ENCODE assay signal across 20 cellular contexts in the genomic region with DNA sequence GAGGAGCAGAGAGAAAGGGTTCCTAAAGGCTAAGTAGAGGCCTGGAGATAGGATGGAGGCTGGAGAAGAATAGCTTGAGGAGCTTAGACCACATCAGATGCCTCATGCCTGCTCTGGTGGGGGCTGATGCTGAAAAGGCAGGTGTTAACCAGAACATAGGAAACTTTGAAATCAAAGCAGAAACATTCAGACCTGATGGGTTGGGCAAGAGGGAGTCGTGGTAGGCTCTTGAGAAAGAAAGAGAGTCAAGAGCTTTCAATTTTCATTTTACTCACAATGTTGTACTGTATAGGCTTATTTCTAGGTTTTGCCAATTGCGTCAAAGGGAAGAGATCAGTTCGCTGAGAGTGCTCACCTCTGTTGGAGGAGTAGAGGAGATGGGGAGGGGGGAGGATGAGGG.
A peak's percentile ranks its signal among the peaks of the same experiment; 100 is the strongest.
DNase-seq lines count a peak whose midpoint lies in the region; ATAC-seq and TF ChIP-seq lines count a peak whose summit lies in the region.
"Had no signal": no experiment of that assay in that cellular context is flagged by ENCODE, and none has a peak within 500 bp of the region (broad histone marks: within the 10 kb centered on the region; RNA-seq: fewer than 3 reads in every experiment).

No MANE protein-coding gene starts in this region.

- H3K18ac ChIP-seq in mesenchymal stem cell (ENCODE audit: low read depth in 1 of 2, low read length in 2 of 2) = no peak overlapping the region

- H3K14ac ChIP-seq in mesenchymal stem cell (ENCODE audit: low read length in 2 of 2) = no peak overlapping the region

- peak overlapping the region in 1 of 2 experiments; percentile 21 for H2BK12ac ChIP-seq in mesenchymal stem cell (ENCODE audit: low read length in 2 of 2)

- H3K79me2 ChIP-seq in ACC112 (ENCODE audit: control insufficient read depth, insufficient read depth, low read length, unreplicated experiment) = no peaks in the 10 kb centered on the region
- H3K79me2 ChIP-seq in GM23338 (replicated peaks; ENCODE audit: insufficient read depth) = no peaks in the 10 kb centered on the region

- H2BK120ac ChIP-seq in mesenchymal stem cell (ENCODE audit: low read depth, low read length) = no peak overlapping the region

- no peaks in the 10 kb centered on the region for H3F3A ChIP-seq in GM23338 (replicated peaks; ENCODE audit: low read depth)

- H3K27me3 ChIP-seq in ACC112 (ENCODE audit: insufficient read depth, low read length) = no peaks in the 10 kb centered on the region
- H3K27me3 ChIP-seq in GM23338 (ENCODE audit: insufficient read depth) = no peaks in the 10 kb centered on the region
- no peaks in the 10 kb centered on the region for H3K27me3 ChIP-seq in RWPE2 (ENCODE audit: insufficient read depth, poor library complexity, severe bottlenecking)
- no peaks in the 10 kb centered on the region for H3K27me3 ChIP-seq in mesenchymal stem cell (ENCODE audit: control insufficient read depth in 1 of 2, insufficient read depth in 1 of 2, low read length in 2 of 2)

- DNase-seq in GM23338 (ENCODE audit: low spot score) = no peak
- no peak for DNase-seq in RWPE2 (ENCODE audit: low spot score)
- no peak for DNase-seq in mesenchymal stem cell
- DNase-seq in activated naive CD4-positive, alpha-beta T cell treated with anti-CD3 and anti-CD28 coated beads, Interleukin-2, amount 50 U/mL, for 16 hours = no peak
- DNase-seq: CD4-positive, alpha-beta T cell; DMS79; GDM1; KBM-7; NCI-H1092; NCI-H2107; NCI-H226; NCI-H526 treated with DMSO at 0.1 percent for 48 hours had no signal

- no peaks in the 10 kb centered on the region for H3K4me1 Mint-ChIP-seq in GM23338
- H3K4me1 Mint-ChIP-seq: B cell had no signal

- no peak overlapping the region for H3K4me3 Mint-ChIP-seq in GM23338
- H3K4me3 Mint-ChIP-seq: B cell; CD4-positive, alpha-beta T cell had no signal

- H4K8ac ChIP-seq in mesenchymal stem cell (ENCODE audit: low read length) = no peak overlapping the region

- no peaks in the 10 kb centered on the region for H3K79me1 ChIP-seq in mesenchymal stem cell (replicated peaks; ENCODE audit: low read length, poor library complexity, severe bottlenecking)

- peaks cover 8% of the 10 kb centered on the region for H3K27me3 Mint-ChIP-seq in GM23338 (ENCODE audit: insufficient read depth, low read depth, poor library complexity)
- H3K27me3 Mint-ChIP-seq: B cell; CD4-positive, alpha-beta T cell had no signal

- no peak overlapping the region for H2BK15ac ChIP-seq in mesenchymal stem cell (ENCODE audit: low read depth, poor library complexity, severe bottlenecking)

- H2AFZ ChIP-seq in ACC112 (ENCODE audit: low read length, unreplicated experiment) (peak overlapping the region; percentile 37), GM23338 (peak overlapping the region; percentile 52; the same call in 1 of the 2 replicates), mesenchymal stem cell (ENCODE audit: low read depth, low read length) (no peak overlapping the region)

- no peak overlapping the region for H2AK5ac ChIP-seq in mesenchymal stem cell (ENCODE audit: low read length, severe bottlenecking)

- no peak overlapping the region for H3K4ac ChIP-seq in mesenchymal stem cell (ENCODE audit: low read depth in 1 of 2, low read length in 2 of 2)

- 98% methylated on average over 3 of the region's 3 CpGs for WGBS in mesenchymal stem cell

- H3K23ac ChIP-seq in mesenchymal stem cell (ENCODE audit: low read length in 2 of 2) = no peak overlapping the region

- H3K36me3 ChIP-seq in ACC112 (ENCODE audit: insufficient read depth, low read length) (no peaks in the 10 kb centered on the region), GM23338 (ENCODE audit: insufficient read depth) (no peaks in the 10 kb centered on the region), RWPE2 (ENCODE audit: low read depth) (no peaks in the 10 kb centered on the region), mesenchymal stem cell (ENCODE audit: control insufficient read depth in 1 of 2, insufficient read depth in 2 of 2, low read depth in 1 of 2, low read length in 2 of 2) (no peaks in the 10 kb centered on the region)
- H3K36me3 ChIP-seq: HAP-1 had no signal

- no peak overlapping the region for H3K4me2 ChIP-seq in GM23338
- H3K4me2 ChIP-seq in mesenchymal stem cell (ENCODE audit: low read length, poor library complexity, severe bottlenecking) = no peak overlapping the region

- no peaks in the 10 kb centered on the region for H4K20me1 ChIP-seq in GM23338 (replicated peaks; ENCODE audit: insufficient read depth)

- ATAC-seq in GM23338 (no peak), RWPE2 (ENCODE audit: low read depth) (no peak), HG03442 (IDR thresholded peaks at IDR 0.05; ENCODE audit: unreplicated experiment) (no peak), HG02981 (IDR thresholded peaks at IDR 0.05; ENCODE audit: unreplicated experiment) (no peak), HG02571 (IDR thresholded peaks at IDR 0.05; ENCODE audit: unreplicated experiment) (no peak)
- ATAC-seq: Panc1 had no signal

- no peak overlapping the region for H4K91ac ChIP-seq in mesenchymal stem cell (ENCODE audit: low read length)

- H2BK5ac ChIP-seq in mesenchymal stem cell (ENCODE audit: low read depth, low read length, poor library complexity, severe bottlenecking) = no peak overlapping the region

- TF ChIP-seq CTCF in GM23338 (conservative IDR thresholded peaks at IDR 0.05; ENCODE audit: low read depth in 2 of 2) (no peak), RWPE2 (IDR thresholded peaks at IDR 0.05; ENCODE audit: poor library complexity, severe bottlenecking) (no peak)

- peaks cover 9% of the 10 kb centered on the region for H3K9me2 ChIP-seq in GM23338 (ENCODE audit: insufficient read depth)

- H3K27ac Mint-ChIP-seq in GM23338 = no peak overlapping the region
- H3K27ac Mint-ChIP-seq: B cell; CD4-positive, alpha-beta T cell had no signal

- peak overlapping the region; percentile 62 for H3K9ac ChIP-seq in mesenchymal stem cell (ENCODE audit: low read length)

- H3K27ac ChIP-seq in ACC112 (ENCODE audit: low read depth, low read length) (peak overlapping the region; percentile 86), GM23338 (ENCODE audit: low read depth) (no peak overlapping the region), RWPE2 (ENCODE audit: poor library complexity, severe bottlenecking) (peak overlapping the region; percentile 44), mesenchymal stem cell (ENCODE audit: low read length, poor library complexity, severe bottlenecking) (no peak overlapping the region)
- H3K27ac ChIP-seq: HL-60 had no signal

- no peaks in the 10 kb centered on the region for H3K36me3 Mint-ChIP-seq in GM23338 (ENCODE audit: low read depth)

- H3K9me3 ChIP-seq in RWPE2 (ENCODE audit: severe bottlenecking) (no peaks in the 10 kb centered on the region), mesenchymal stem cell (ENCODE audit: control insufficient read depth, low read length) (no peaks in the 10 kb centered on the region)
- H3K9me3 ChIP-seq: HAP-1 had no signal

- no peaks in the 10 kb centered on the region for H3K9me3 Mint-ChIP-seq in GM23338

- H3K4me1 ChIP-seq in ACC112 (ENCODE audit: control insufficient read depth, insufficient read depth, low read length, unreplicated experiment) = peaks cover 12% of the 10 kb centered on the region
- no peaks in the 10 kb centered on the region for H3K4me1 ChIP-seq in GM23338 (ENCODE audit: insufficient read depth)
- H3K4me1 ChIP-seq in RWPE2 (ENCODE audit: insufficient read depth, poor library complexity, severe bottlenecking) = peaks cover 26% of the 10 kb centered on the region
- H3K4me1 ChIP-seq in mesenchymal stem cell (ENCODE audit: control insufficient read depth, insufficient read depth, low read depth, low read length) = peaks cover 3% of the 10 kb centered on the region

- H3K4me3 ChIP-seq in ACC112 (ENCODE audit: low read depth, low read length) = no peak overlapping the region
- no peak overlapping the region for H3K4me3 ChIP-seq in GM23338
- H3K4me3 ChIP-seq in RWPE2 (ENCODE audit: severe bottlenecking) = no peak overlapping the region
- H3K4me3 ChIP-seq in mesenchymal stem cell (ENCODE audit: insufficient read depth in 1 of 2, low read depth in 1 of 2, low read length in 2 of 2) = no peak overlapping the region
- H3K4me3 ChIP-seq: HAP-1 had no signal

TF ChIP-seq in GM23338, 12 proteins besides CTCF, POLR2A, EP300 and RAD21 (continues in another document):
- no peak for TF ChIP-seq JUNB (IDR thresholded peaks at IDR 0.05; ENCODE audit: unreplicated experiment)
- TF ChIP-seq EZH2 (IDR thresholded peaks at IDR 0.05; ENCODE audit: low read depth, unreplicated experiment) = no peak
- TF ChIP-seq ZNF114 (CRISPR knock-in tag; IDR thresholded peaks at IDR 0.05) = no peak
- TF ChIP-seq, protein P1, sequence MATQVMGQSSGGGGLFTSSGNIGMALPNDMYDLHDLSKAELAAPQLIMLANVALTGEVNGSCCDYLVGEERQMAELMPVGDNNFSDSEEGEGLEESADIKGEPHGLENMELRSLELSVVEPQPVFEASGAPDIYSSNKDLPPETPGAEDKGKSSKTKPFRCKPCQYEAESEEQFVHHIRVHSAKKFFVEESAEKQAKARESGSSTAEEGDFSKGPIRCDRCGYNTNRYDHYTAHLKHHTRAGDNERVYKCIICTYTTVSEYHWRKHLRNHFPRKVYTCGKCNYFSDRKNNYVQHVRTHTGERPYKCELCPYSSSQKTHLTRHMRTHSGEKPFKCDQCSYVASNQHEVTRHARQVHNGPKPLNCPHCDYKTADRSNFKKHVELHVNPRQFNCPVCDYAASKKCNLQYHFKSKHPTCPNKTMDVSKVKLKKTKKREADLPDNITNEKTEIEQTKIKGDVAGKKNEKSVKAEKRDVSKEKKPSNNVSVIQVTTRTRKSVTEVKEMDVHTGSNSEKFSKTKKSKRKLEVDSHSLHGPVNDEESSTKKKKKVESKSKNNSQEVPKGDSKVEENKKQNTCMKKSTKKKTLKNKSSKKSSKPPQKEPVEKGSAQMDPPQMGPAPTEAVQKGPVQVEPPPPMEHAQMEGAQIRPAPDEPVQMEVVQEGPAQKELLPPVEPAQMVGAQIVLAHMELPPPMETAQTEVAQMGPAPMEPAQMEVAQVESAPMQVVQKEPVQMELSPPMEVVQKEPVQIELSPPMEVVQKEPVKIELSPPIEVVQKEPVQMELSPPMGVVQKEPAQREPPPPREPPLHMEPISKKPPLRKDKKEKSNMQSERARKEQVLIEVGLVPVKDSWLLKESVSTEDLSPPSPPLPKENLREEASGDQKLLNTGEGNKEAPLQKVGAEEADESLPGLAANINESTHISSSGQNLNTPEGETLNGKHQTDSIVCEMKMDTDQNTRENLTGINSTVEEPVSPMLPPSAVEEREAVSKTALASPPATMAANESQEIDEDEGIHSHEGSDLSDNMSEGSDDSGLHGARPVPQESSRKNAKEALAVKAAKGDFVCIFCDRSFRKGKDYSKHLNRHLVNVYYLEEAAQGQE (IDR thresholded peaks at IDR 0.05; ENCODE audit: unreplicated experiment) = no peak

Comparison
In these comparisons a context has a peak if more than half of its experiments do, and no peak if none do; other contexts are left out.
1. H3K27ac ChIP-seq: peak in ACC112 (single experiment) and RWPE2 (single experiment); none in GM23338 (single experiment) and mesenchymal stem cell (single experiment).